ENCODE assay signal across 1 cellular context in the genomic region with DNA sequence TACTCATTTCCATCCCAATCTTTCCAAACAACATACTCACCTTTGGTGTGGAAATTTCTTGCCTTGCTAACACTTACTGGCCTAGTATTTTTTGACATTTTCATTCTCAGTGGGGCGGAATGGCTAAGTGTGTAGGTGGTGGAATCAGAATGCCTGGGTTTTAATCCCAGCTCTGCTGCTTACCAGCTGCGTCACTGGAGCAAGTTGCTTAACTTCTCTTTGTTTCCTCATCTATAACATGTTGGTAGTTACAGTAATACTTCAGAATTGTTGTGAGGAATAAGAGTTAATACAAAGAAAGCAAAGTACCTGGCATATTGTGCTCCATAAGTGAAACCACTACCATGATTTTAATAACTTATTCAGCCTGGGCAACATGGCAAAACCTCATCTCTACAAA.
TF ChIP-seq lines count a peak whose summit lies in the region.

No MANE protein-coding gene starts in this region.

TF ChIP-seq in K562, 482 proteins besides CTCF, POLR2A, EP300 and RAD21:
- no peak for TF ChIP-seq TOE1 (IDR thresholded peaks at IDR 0.05; ENCODE audit: borderline replicate concordance)
- TF ChIP-seq TOE1 (CRISPR knock-in tag; IDR thresholded peaks at IDR 0.05; ENCODE audit: borderline replicate concordance, low read depth), result no peak
- TF ChIP-seq KLF1 (tag; IDR thresholded peaks at IDR 0.05), result no peak
- no peak for TF ChIP-seq ZNF224 (CRISPR knock-in tag; IDR thresholded peaks at IDR 0.05)
- TF ChIP-seq MTF1 (CRISPR knock-in tag; IDR thresholded peaks at IDR 0.05; ENCODE audit: borderline replicate concordance), result no peak
- TF ChIP-seq CBX2 (IDR thresholded peaks at IDR 0.05; ENCODE audit: insufficient read depth, low read length, poor library complexity, severe bottlenecking), result no peak
- no peak for TF ChIP-seq SNIP1 (IDR thresholded peaks at IDR 0.05; ENCODE audit: low read depth)
TF ChIP-seq in K562: peak in this region for 0.
